9 cellular contexts compared by ENCODE assay signal in the genomic region with DNA sequence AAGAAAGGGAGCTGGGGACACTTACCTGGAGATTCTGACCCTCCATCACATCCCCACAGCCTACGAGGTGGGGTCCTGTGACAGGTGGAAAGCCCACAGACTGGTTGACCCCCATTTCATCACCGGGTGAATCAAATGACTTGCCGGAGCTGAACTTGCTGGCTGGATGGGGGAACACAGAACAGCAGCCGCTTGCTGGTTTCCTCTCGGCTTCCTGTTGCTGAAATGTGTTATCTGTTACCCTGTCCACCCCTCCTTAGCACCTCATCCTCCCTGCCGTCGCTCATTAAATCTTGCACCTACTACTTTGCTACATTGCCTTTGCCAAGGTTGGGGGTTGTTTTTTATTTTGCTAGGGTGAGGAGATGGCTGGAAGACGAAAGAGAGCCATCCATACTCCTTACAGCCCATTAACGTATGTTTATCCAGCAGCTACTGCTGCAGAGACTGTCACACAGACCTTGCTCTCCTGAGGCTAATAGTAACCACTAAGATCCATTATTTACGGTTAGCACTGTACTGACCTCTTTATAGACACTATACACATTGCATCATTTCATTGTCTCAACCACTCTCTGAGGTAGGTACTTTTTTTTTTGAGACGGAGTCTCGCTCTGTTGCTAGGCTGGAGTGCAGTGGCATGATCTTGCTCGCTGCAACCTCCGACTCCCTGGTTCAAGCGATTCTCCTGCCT. TPM values are rescaled to one million over a fixed set of nuclear protein-coding genes. Genes with fewer than 3 reads are reported as not detected.
DNase-seq lines count a peak whose midpoint lies in the region; ATAC-seq and TF ChIP-seq lines count a peak whose summit lies in the region.
"Had no signal": no experiment of that assay in that cellular context is flagged by ENCODE, and none has a peak within 500 bp of the region (broad histone marks: within the 10 kb centered on the region; RNA-seq: fewer than 3 reads in every experiment).

No MANE protein-coding gene starts in this region.

- H3K27me3 Mint-ChIP-seq in CD4-positive, alpha-beta memory T cell = no peaks in the 10 kb centered on the region
- H3K27me3 Mint-ChIP-seq in WTC11 (ENCODE audit: low read depth) = no peaks in the 10 kb centered on the region
- no peaks in the 10 kb centered on the region for H3K27me3 Mint-ChIP-seq in activated naive CD8-positive, alpha-beta T cell treated with anti-CD3 and anti-CD28 coated beads for 36 hours

- peak; percentile 36 to 50 (median 44) for DNase-seq in CD4-positive, alpha-beta memory T cell
- no peak for DNase-seq in WTC11 (ENCODE audit: low spot score)
- peak; percentile 46 for DNase-seq in activated naive CD8-positive, alpha-beta T cell treated with anti-CD3 and anti-CD28 coated beads for 36 hours
- DNase-seq in NCI-H226 = no peak
- DNase-seq in D341Med (ENCODE audit: low spot score) = no peak
- no peak for DNase-seq in vagina (ENCODE audit: extremely low spot score in 2 of 2)

- no peak for ATAC-seq in WTC11
- ATAC-seq in GM21447 (IDR thresholded peaks at IDR 0.05; ENCODE audit: unreplicated experiment) = no peak

- peak overlapping the region; percentile 26 to 62 for H3K4me3 ChIP-seq in CD4-positive, alpha-beta memory T cell (ENCODE audit: low read length in 2 of 2)
- peak overlapping the region in 4 of 7 experiments; percentile 13 to 21 (median 16) for H3K4me3 ChIP-seq in skin epidermis
- H3K4me3 ChIP-seq in vagina = peak overlapping the region in 1 of 2 donors; percentile 13

- intact Hi-C loops in CD4-positive, alpha-beta memory T cell (cut with micrococcal nuclease) = loop anchor here (2.0 kb wide), 1 partner anchor 20 kb away; no protein-coding TSS in a partner anchor
- intact Hi-C loops in vagina (cut with DNase I) = no loop called here

- peaks cover 46% of the 10 kb centered on the region for H3K4me1 ChIP-seq in CD4-positive, alpha-beta memory T cell (ENCODE audit: insufficient read depth, low read length)
- no peaks in the 10 kb centered on the region for H3K4me1 ChIP-seq in vagina

- no peak for TF ChIP-seq CTCF in WTC11 (IDR thresholded peaks at IDR 0.05)
- no peak for TF ChIP-seq CTCF in vagina (IDR thresholded peaks at IDR 0.05)

- peaks cover 13 to 28% of the 10 kb centered on the region in 2 donors for H3K36me3 Mint-ChIP-seq in CD4-positive, alpha-beta memory T cell
- peaks cover 7% of the 10 kb centered on the region for H3K36me3 Mint-ChIP-seq in WTC11
- peaks cover 18% of the 10 kb centered on the region for H3K36me3 Mint-ChIP-seq in activated naive CD8-positive, alpha-beta T cell treated with anti-CD3 and anti-CD28 coated beads for 36 hours

- POLR2A ChIA-PET in CD4-positive, alpha-beta memory T cell (lab: Charles Lee; ENCODE audit: partially characterized antibody) = interaction anchor here (0.6 to 3.0 kb wide), 9 partner anchors 9 to 743 kb away, joined by 3 to 27 read pairs (median 4); a partner anchor contains a TSS
- POLR2A ChIA-PET in WTC11 (lab: Charles Lee) = interaction anchor here (0.5 kb wide), 1 partner anchor 491 kb away, joined by 3 read pairs; no protein-coding TSS in a partner anchor

- no peak for TF ChIP-seq POLR2A in vagina (IDR thresholded peaks at IDR 0.05)

- peak overlapping the region; percentile 67 for H3K27ac ChIP-seq in CD4-positive, alpha-beta memory T cell (ENCODE audit: low read depth, low read length)
- H3K27ac ChIP-seq in skin epidermis (peak overlapping the region in 11 of 21 experiments; percentile 0 to 89 (median 61)), vagina (no peak overlapping the region)

- no peaks in the 10 kb centered on the region for H3K9me3 ChIP-seq in CD4-positive, alpha-beta memory T cell (ENCODE audit: control insufficient read depth in 1 of 2, low read length in 2 of 2)
- no peaks in the 10 kb centered on the region for H3K9me3 ChIP-seq in vagina

- CTCF ChIA-PET in CD4-positive, alpha-beta memory T cell (lab: Charles Lee; ENCODE audit: partially characterized antibody) = interaction anchor here (1.1 to 6.7 kb wide), 6 partner anchors 13 to 98 kb away, joined by 3 to 65 read pairs (median 4); no protein-coding TSS in a partner anchor
- CTCF ChIA-PET in WTC11 (lab: Charles Lee) = interaction anchor here (1.0 to 1.1 kb wide), 2 partner anchors 39 to 95 kb away, joined by 3 read pairs; no protein-coding TSS in a partner anchor

- H3K27ac Mint-ChIP-seq in CD4-positive, alpha-beta memory T cell = peak overlapping the region; percentile 71 to 97 (median 85)
- H3K27ac Mint-ChIP-seq in WTC11 = peak overlapping the region; percentile 14; the same call in 1 of the 2 replicates
- H3K27ac Mint-ChIP-seq in activated naive CD8-positive, alpha-beta T cell treated with anti-CD3 and anti-CD28 coated beads for 36 hours = peak overlapping the region; percentile 92

- H3K27me3 ChIP-seq in CD4-positive, alpha-beta memory T cell (ENCODE audit: insufficient read depth, low read length) = no peaks in the 10 kb centered on the region
- no peaks in the 10 kb centered on the region for H3K27me3 ChIP-seq in vagina

- peaks cover 29 to 57% (median 45%) of the 10 kb centered on the region in 4 donors for H3K4me1 Mint-ChIP-seq in CD4-positive, alpha-beta memory T cell
- H3K4me1 Mint-ChIP-seq in WTC11 = peaks cover 6% of the 10 kb centered on the region
- peaks cover 53% of the 10 kb centered on the region for H3K4me1 Mint-ChIP-seq in activated naive CD8-positive, alpha-beta T cell treated with anti-CD3 and anti-CD28 coated beads for 36 hours

- H3K9me3 Mint-ChIP-seq in CD4-positive, alpha-beta memory T cell = no peaks in the 10 kb centered on the region
- no peaks in the 10 kb centered on the region for H3K9me3 Mint-ChIP-seq in WTC11
- no peaks in the 10 kb centered on the region for H3K9me3 Mint-ChIP-seq in activated naive CD8-positive, alpha-beta T cell treated with anti-CD3 and anti-CD28 coated beads for 36 hours

- H3K4me3 Mint-ChIP-seq in CD4-positive, alpha-beta memory T cell = peak overlapping the region; percentile 79 to 92 (median 86)
- H3K4me3 Mint-ChIP-seq in WTC11 = no peak overlapping the region
- H3K4me3 Mint-ChIP-seq in activated naive CD8-positive, alpha-beta T cell treated with anti-CD3 and anti-CD28 coated beads for 36 hours = peak overlapping the region; percentile 85

- no peaks in the 10 kb centered on the region for H3K36me3 ChIP-seq in CD4-positive, alpha-beta memory T cell (ENCODE audit: insufficient read depth, low read length)
- peaks cover 0 to 12% of the 10 kb centered on the region in 2 donors for H3K36me3 ChIP-seq in vagina

TF ChIP-seq in WTC11, 78 proteins besides CTCF, POLR2A, EP300 and RAD21 (continues in another document):
- TF ChIP-seq, protein P1, sequence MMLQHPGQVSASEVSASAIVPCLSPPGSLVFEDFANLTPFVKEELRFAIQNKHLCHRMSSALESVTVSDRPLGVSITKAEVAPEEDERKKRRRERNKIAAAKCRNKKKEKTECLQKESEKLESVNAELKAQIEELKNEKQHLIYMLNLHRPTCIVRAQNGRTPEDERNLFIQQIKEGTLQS (CRISPR knock-in tag; conservative IDR thresholded peaks at IDR 0.05) = no peak
- TF ChIP-seq NR2C2 (CRISPR knock-in tag; IDR thresholded peaks at IDR 0.05) (no peak), CBFB (CRISPR knock-in tag; IDR thresholded peaks at IDR 0.05; ENCODE audit: low read depth) (no peak), TEAD1 (CRISPR knock-in tag; IDR thresholded peaks at IDR 0.05) (no peak), SMAD4 (CRISPR knock-in tag; IDR thresholded peaks at IDR 0.05) (no peak), ELF4 (CRISPR knock-in tag; IDR thresholded peaks at IDR 0.05; ENCODE audit: low read depth) (no peak), TCF7 (CRISPR knock-in tag; IDR thresholded peaks at IDR 0.05; ENCODE audit: low read depth) (no peak), NFYB (CRISPR knock-in tag; conservative IDR thresholded peaks at IDR 0.05; ENCODE audit: low read depth) (no peak)
- TF ChIP-seq, protein P2, sequence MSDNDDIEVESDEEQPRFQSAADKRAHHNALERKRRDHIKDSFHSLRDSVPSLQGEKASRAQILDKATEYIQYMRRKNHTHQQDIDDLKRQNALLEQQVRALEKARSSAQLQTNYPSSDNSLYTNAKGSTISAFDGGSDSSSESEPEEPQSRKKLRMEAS (CRISPR knock-in tag; IDR thresholded peaks at IDR 0.05) = no peak
- TF ChIP-seq, protein P3, sequence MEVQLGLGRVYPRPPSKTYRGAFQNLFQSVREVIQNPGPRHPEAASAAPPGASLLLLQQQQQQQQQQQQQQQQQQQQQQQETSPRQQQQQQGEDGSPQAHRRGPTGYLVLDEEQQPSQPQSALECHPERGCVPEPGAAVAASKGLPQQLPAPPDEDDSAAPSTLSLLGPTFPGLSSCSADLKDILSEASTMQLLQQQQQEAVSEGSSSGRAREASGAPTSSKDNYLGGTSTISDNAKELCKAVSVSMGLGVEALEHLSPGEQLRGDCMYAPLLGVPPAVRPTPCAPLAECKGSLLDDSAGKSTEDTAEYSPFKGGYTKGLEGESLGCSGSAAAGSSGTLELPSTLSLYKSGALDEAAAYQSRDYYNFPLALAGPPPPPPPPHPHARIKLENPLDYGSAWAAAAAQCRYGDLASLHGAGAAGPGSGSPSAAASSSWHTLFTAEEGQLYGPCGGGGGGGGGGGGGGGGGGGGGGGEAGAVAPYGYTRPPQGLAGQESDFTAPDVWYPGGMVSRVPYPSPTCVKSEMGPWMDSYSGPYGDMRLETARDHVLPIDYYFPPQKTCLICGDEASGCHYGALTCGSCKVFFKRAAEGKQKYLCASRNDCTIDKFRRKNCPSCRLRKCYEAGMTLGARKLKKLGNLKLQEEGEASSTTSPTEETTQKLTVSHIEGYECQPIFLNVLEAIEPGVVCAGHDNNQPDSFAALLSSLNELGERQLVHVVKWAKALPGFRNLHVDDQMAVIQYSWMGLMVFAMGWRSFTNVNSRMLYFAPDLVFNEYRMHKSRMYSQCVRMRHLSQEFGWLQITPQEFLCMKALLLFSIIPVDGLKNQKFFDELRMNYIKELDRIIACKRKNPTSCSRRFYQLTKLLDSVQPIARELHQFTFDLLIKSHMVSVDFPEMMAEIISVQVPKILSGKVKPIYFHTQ (CRISPR knock-in tag; IDR thresholded peaks at IDR 0.05) = no peak

RNA-seq across cellular contexts. Expression of a gene that starts 7.0 kb away (rescaled TPM):
- 10 to 100 TPM; 18.3 to 20.0 TPM for total RNA-seq in CD4-positive, alpha-beta memory T cell
- polyA plus RNA-seq in CD4-positive, alpha-beta memory T cell = 10 to 100 TPM; 10.1 to 12.3 TPM
- total RNA-seq in WTC11 (2021) (9.4 to 11.8 TPM (median 11.5 TPM) in 3 replicates), vagina (7.1 TPM)
- 1 to 10 TPM; 8.6 to 8.8 TPM for total RNA-seq in activated naive CD8-positive, alpha-beta T cell treated with anti-CD3 and anti-CD28 coated beads for 36 hours

RNA-seq across cellular contexts. Expression of a gene that starts 30.7 kb away (rescaled TPM):
- total RNA-seq in CD4-positive, alpha-beta memory T cell = under 1 TPM; 0.12 to 0.19 TPM
- polyA plus RNA-seq in CD4-positive, alpha-beta memory T cell = not detected
- total RNA-seq in WTC11 (2021) (1.3 to 2.1 TPM (median 1.9 TPM) in 3 replicates), vagina (0.74 TPM)
- not detected for total RNA-seq in activated naive CD8-positive, alpha-beta T cell treated with anti-CD3 and anti-CD28 coated beads for 36 hours
- total RNA-seq: subcutaneous adipose tissue had no signal

RNA-seq across cellular contexts. Expression of a gene that starts 55.1 kb away (rescaled TPM):
- not detected for total RNA-seq in CD4-positive, alpha-beta memory T cell
- polyA plus RNA-seq in CD4-positive, alpha-beta memory T cell = not detected
- total RNA-seq in WTC11 (2021) = 0.15 to 0.41 TPM (median 0.41 TPM) in 3 replicates
- total RNA-seq in activated naive CD8-positive, alpha-beta T cell treated with anti-CD3 and anti-CD28 coated beads for 36 hours = not detected
- total RNA-seq in vagina = not detected

Comparison
In these comparisons a context has a peak if more than half of its experiments do, and no peak if none do; other contexts are left out.
1. DNase-seq: peak in CD4-positive, alpha-beta memory T cell (5 of 5) and activated naive CD8-positive, alpha-beta T cell treated with anti-CD3 and anti-CD28 coated beads for 36 hours (single experiment); none in WTC11 (single experiment), NCI-H226 (single experiment), D341Med (single experiment) and vagina (0 of 2).
2. H3K27ac Mint-ChIP-seq: peak in every context shown above with its lines; median percentile 92 in activated naive CD8-positive, alpha-beta T cell treated with anti-CD3 and anti-CD28 coated beads for 36 hours; 85 in CD4-positive, alpha-beta memory T cell; 14 in WTC11.